ENCODE assay signal across 8 cellular contexts in the genomic region with DNA sequence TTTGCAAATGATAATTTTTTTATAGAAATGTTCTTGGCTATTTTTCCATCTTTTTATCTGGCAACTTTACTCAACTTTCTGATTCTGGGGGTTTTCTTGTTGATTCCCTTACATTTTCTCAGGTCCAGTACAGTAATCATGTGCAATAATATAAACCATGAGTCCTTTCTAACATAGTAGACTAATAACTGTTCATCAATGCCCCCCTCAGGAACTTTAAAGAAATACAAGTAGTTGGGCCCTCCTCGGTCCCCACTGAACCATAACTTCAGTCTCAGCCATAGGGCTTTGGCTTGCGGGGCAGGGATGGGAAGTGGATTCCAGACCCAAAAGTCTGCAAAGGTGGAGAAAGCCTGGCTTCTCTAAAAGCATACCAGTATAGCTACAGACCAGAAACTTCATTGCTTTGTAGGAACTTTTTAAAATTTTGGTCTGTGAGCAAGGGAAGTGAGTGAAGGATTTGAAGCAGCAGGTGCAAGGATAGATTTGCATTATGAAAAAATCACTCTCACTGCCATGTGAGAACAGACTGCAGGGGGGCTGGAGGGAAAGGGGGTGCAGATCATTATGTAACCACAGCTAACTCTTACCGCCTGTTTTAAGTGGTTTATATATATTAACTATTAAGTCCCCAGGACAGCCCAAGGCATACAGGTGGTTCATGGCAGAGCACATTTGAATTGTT. TPM values are rescaled to one million over a fixed set of nuclear protein-coding genes. Genes with fewer than 3 reads are reported as not detected.
DNase-seq lines count a peak whose midpoint lies in the region; ATAC-seq and TF ChIP-seq lines count a peak whose summit lies in the region.

No MANE protein-coding gene starts in this region.

- no peak overlapping the region for H3K9ac ChIP-seq in MM.1S (ENCODE audit: low read length)
- H3K9ac ChIP-seq in mammary epithelial cell (ENCODE audit: insufficient read depth, low read length) = no peak overlapping the region

- CTCF ChIA-PET in mammary epithelial cell (lab: Charles Lee; ENCODE audit: low non-redundant PET) = no interaction called here

- no peak overlapping the region for H2AFZ ChIP-seq in MM.1S (ENCODE audit: low read length)
- no peak overlapping the region for H2AFZ ChIP-seq in mammary epithelial cell (ENCODE audit: low read depth, low read length)

- H3K79me2 ChIP-seq in MM.1S (ENCODE audit: low read length) (no peaks in the 10 kb centered on the region), mammary epithelial cell (ENCODE audit: insufficient read depth, low read length) (no peaks in the 10 kb centered on the region)

- no peaks in the 10 kb centered on the region for H3K27me3 ChIP-seq in MM.1S (replicated peaks; ENCODE audit: insufficient read depth, low read length)
- no peaks in the 10 kb centered on the region for H3K27me3 ChIP-seq in mammary epithelial cell (ENCODE audit: insufficient read depth, low read length)

- DNase-seq in Right ventricle myocardium inferior (ENCODE audit: missing footprints) (no peak), cardiac septum (ENCODE audit: low spot score) (no peak), MM.1S (no peak), mammary epithelial cell (peak; percentile 27), myocyte (ENCODE audit: low read depth) (peak; percentile 66), CD1c-positive myeloid dendritic cell (ENCODE audit: extremely low spot score) (no peak)
- no peak for DNase-seq in activated CD4-positive, alpha-beta T cell treated with anti-CD3 and anti-CD28 coated beads, Interleukin-2, amount 50 U/mL, for 4 hours

- dilution Hi-C loops in mammary epithelial cell (cut with HindIII; ENCODE audit: low sequenced_read_pairs) = no loop called here

- 47% methylated on average over 3 of the region's 3 CpGs for whole genome bisulfite sequencing in mammary epithelial cell (ENCODE audit: low coverage, missing lambda C conversion rate)

- H3K36me3 ChIP-seq in MM.1S (replicated peaks; ENCODE audit: insufficient read depth, low read length) = no peaks in the 10 kb centered on the region
- H3K36me3 ChIP-seq in mammary epithelial cell (ENCODE audit: insufficient read depth, low read length) = no peaks in the 10 kb centered on the region

- H4K20me1 ChIP-seq in MM.1S (ENCODE audit: insufficient read depth, low read length) (no peaks in the 10 kb centered on the region), mammary epithelial cell (ENCODE audit: insufficient read depth, low read length) (no peaks in the 10 kb centered on the region)

- no peaks in the 10 kb centered on the region for H3K9me3 ChIP-seq in MM.1S (replicated peaks; ENCODE audit: insufficient read depth, low read length)
- H3K9me3 ChIP-seq in mammary epithelial cell (replicated peaks; ENCODE audit: insufficient read depth, low read length) = no peaks in the 10 kb centered on the region

- intact Hi-C loops in Right ventricle myocardium inferior (cut with DNase I) (loop anchor here (1.0 kb wide), 1 partner anchor 37 kb away; no protein-coding TSS in a partner anchor), cardiac septum (cut with DNase I) (loop anchor here (1.0 kb wide), 1 partner anchor 37 kb away; no protein-coding TSS in a partner anchor), mammary epithelial cell (cut with micrococcal nuclease) (loop anchor here (1.0 kb wide), 2 partner anchors 37 to 64 kb away; no protein-coding TSS in a partner anchor)

- in situ Hi-C loops in mammary epithelial cell (cut with MboI; ENCODE audit: low sequenced_read_pairs in 2 of 2) = no loop called here

- H3K4me3 ChIP-seq in MM.1S (ENCODE audit: low read length) (no peak overlapping the region), mammary epithelial cell (replicated peaks in 1 of 3; ENCODE audit: insufficient read depth in 1 of 3, low read depth in 2 of 3, low read length in 3 of 3) (no peak overlapping the region)

- no peaks in the 10 kb centered on the region for H3K4me1 ChIP-seq in MM.1S (ENCODE audit: low read length)
- no peaks in the 10 kb centered on the region for H3K4me1 ChIP-seq in mammary epithelial cell (ENCODE audit: insufficient read depth, low read length)

- H3K9me2 ChIP-seq in MM.1S (replicated peaks; ENCODE audit: insufficient read depth, low read length) = no peaks in the 10 kb centered on the region

- ATAC-seq in Right ventricle myocardium inferior = peak; percentile 44
- ATAC-seq in GM21619 (IDR thresholded peaks at IDR 0.05; ENCODE audit: unreplicated experiment) = no peak

- TF ChIP-seq CTCF in MM.1S (IDR thresholded peaks at IDR 0.05; ENCODE audit: low read length) (peak; percentile 24; the same call in 1 of the 2 replicates), mammary epithelial cell (conservative IDR thresholded peaks at IDR 0.05 in 1 of 2, IDR thresholded peaks at IDR 0.05 in 1 of 2; ENCODE audit: extremely low read depth in 1 of 2, insufficient read depth in 1 of 2, low read depth in 1 of 2, low read length in 2 of 2) (peak; percentile 26 to 50)

- no TSS peak for BruUV-seq in mammary epithelial cell (replicated peaks; lab: Mats Ljungman, UMichigan)

- H3K4me2 ChIP-seq in MM.1S (ENCODE audit: low read depth, low read length) (no peak overlapping the region), mammary epithelial cell (ENCODE audit: insufficient read depth, low read depth, low read length) (no peak overlapping the region)

- no peaks in the 10 kb centered on the region for H3F3A ChIP-seq in MM.1S (ENCODE audit: insufficient read depth, low read length)

- no peak overlapping the region for H3K27ac ChIP-seq in MM.1S (ENCODE audit: low read length)
- no peak overlapping the region for H3K27ac ChIP-seq in mammary epithelial cell (ENCODE audit: insufficient read depth, low read depth, low read length)

RNA-seq across cellular contexts. Expression of a gene that starts 10.5 kb away (rescaled TPM):
- 21.4 TPM for total RNA-seq in Right ventricle myocardium inferior
- total RNA-seq in cardiac septum = 12.2 TPM
- total RNA-seq in mammary epithelial cell = 1 to 10 TPM; 3.8 to 4.8 TPM
- polyA plus RNA-seq in mammary epithelial cell = 0.87 TPM
- 1.1 TPM for polyA minus RNA-seq in mammary epithelial cell
- total RNA-seq in myocyte = 15.5 and 29.3 TPM in 2 replicates
- 11.0 TPM for polyA plus RNA-seq in myocyte (2012)

Comparison
In these comparisons a context has a peak if more than half of its experiments do, and no peak if none do; other contexts are left out.
1. DNase-seq: peak in mammary epithelial cell (single experiment) and myocyte (single experiment); none in Right ventricle myocardium inferior (single experiment), cardiac septum (single experiment), MM.1S (single experiment), activated CD4-positive, alpha-beta T cell treated with anti-CD3 and anti-CD28 coated beads, Interleukin-2, amount 50 U/mL, for 4 hours (0 of 2) and CD1c-positive myeloid dendritic cell (single experiment).